Comparison of ENCODE assay signal across 15 cellular contexts in genomic region chr2:146143971-146144370, GRCh38.
"Had no signal": no experiment of that assay in that cellular context is flagged by ENCODE, and none has a peak within 500 bp of the region (broad histone marks: within the 10 kb centered on the region; RNA-seq: fewer than 3 reads in every experiment).

No MANE protein-coding gene starts in this region.

- H3K4me3 ChIP-seq: dorsolateral prefrontal cortex, esophagus squamous epithelium, hepatocyte, pancreas, stomach, thoracic aorta had no signal

- H3K4me2 ChIP-seq: hepatocyte had no signal

- H3K27me3 ChIP-seq: brain microvascular endothelial cell, esophagus squamous epithelium, hepatocyte, pancreas, stomach had no signal

- DNase-seq: activated CD4-positive, alpha-beta T cell treated with anti-CD3 and anti-CD28 coated beads, Interleukin-2, amount 50 U/mL, for 1 hour; activated naive CD4-positive, alpha-beta T cell treated with anti-CD3 and anti-CD28 coated beads, Interleukin-2, amount 50 U/mL, for 16 hours; activated T-cell treated with anti-CD3 and anti-CD28 coated beads for 4 hours; amygdala; brain microvascular endothelial cell; dorsolateral prefrontal cortex; esophagus squamous epithelium; kidney glomerular epithelial cell; pancreas; stimulated activated CD4-positive, alpha-beta T cell treated with anti-CD3 and anti-CD28 coated beads, Interleukin-15, amount 100 ng/mL, for 24 hours; stimulated activated CD4-positive, alpha-beta T cell treated with anti-CD3 and anti-CD28 coated beads, Interleukin-4, amount 100 ng/mL, for 24 hours; stomach had no signal

- H2AFZ ChIP-seq: hepatocyte had no signal

- H3K4me1 ChIP-seq: esophagus squamous epithelium, pancreas, stomach had no signal

- FAIRE-seq: pancreas, TTC549 had no signal

- H3K36me3 ChIP-seq: brain microvascular endothelial cell, esophagus squamous epithelium, pancreas, stomach, thoracic aorta had no signal

- ATAC-seq: pancreas had no signal

- H3K9me3 ChIP-seq: esophagus squamous epithelium, pancreas, stomach, thoracic aorta had no signal

- H3K27ac ChIP-seq: brain microvascular endothelial cell, dorsolateral prefrontal cortex, esophagus squamous epithelium, hepatocyte, pancreas, stomach, thoracic aorta had no signal
